ENCODE assay signal across 2 cellular contexts in the genomic region with DNA sequence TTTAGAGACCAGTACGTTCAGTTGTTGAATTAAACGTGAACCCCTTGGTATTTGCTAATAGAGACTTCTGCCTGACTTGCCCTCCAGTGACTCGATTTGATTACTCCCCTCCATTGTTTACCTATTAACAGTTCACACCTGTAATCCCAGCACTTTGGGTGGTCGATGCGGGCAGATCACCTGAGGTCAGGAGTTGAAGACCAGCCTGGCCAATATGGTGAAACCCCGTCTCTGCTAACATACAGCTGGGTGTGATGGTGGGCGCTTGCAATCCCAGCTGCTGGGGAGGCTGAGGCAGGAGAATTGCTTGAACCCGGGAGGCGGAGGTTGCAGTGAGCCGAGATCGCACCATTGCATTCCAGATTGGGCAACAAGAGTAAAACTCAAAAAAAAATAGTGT.
A peak's percentile ranks its signal among the peaks of the same experiment; 100 is the strongest.
TF ChIP-seq lines count a peak whose summit lies in the region.

No MANE protein-coding gene starts in this region.

TF ChIP-seq in GM23338, 12 proteins besides CTCF, POLR2A, EP300 and RAD21:
- peak; percentile 13; the same call in 1 of the 2 replicates for TF ChIP-seq POLR2AphosphoS5 (IDR thresholded peaks at IDR 0.05; ENCODE audit: low read depth)

TF ChIP-seq in H1, 55 proteins besides CTCF, POLR2A, EP300 and RAD21:
- TF ChIP-seq POLR2AphosphoS5 (IDR thresholded peaks at IDR 0.05; ENCODE audit: low read depth, low read length), result peak; percentile 78; the same call in 1 of the 2 replicates
